Comparison of ENCODE assay signal across 1 cellular context in the genomic region with DNA sequence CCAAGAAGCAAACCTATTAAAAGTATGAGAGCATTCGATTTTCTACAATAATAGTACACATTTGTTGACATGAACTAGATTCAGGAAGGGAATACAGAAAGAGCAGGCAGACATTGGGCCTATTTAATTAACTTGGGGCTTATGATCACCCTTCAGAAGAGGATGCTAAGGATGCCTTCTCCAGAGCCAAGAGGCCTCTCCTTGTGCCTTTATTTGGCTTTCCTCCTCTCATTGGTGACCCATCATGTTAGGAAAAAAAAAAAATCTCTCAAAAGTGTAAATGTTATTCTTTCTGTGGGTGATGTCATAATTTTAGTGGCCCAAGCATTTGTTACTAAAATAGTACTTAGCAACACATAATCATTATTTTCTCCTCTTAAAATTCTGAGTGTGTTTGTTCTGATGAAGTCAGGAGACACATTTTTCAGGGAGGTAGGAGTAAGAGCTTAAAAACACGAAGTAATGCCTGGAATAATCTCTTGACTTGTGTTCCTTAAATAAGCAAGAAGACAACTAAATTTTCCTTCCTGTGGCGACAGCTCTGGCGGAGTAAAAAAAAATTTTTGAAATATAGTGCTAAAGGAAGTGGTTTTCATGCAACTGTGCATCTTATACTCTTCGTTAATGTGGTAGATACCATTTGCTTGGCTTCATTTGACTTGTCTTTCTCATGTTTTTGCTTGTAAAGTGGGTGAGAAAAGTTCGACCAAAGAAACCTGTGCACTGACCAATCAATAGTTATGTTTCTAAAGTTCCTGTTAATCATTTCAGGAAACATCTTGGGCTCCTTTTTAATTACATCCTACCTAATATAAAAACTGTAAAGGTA.
TF ChIP-seq lines count a peak whose summit lies in the region.

No MANE protein-coding gene starts in this region.

TF ChIP-seq in HCT116, 20 proteins besides CTCF, POLR2A, EP300 and RAD21 (continued from another document):
- no peak for TF ChIP-seq ZBTB33 (IDR thresholded peaks at IDR 0.05; ENCODE audit: extremely low read depth, insufficient replicate concordance, low read length)
- TF ChIP-seq CBX3 (IDR thresholded peaks at IDR 0.05; ENCODE audit: low read depth) = no peak
- no peak for TF ChIP-seq EZH2phosphoT487 (IDR thresholded peaks at IDR 0.05; ENCODE audit: borderline replicate concordance)
- TF ChIP-seq SP1 (IDR thresholded peaks at IDR 0.05; ENCODE audit: low read depth) = no peak
TF ChIP-seq in HCT116: peak in this region for 0.
